11 cellular contexts compared by ENCODE assay signal in the genomic region with DNA sequence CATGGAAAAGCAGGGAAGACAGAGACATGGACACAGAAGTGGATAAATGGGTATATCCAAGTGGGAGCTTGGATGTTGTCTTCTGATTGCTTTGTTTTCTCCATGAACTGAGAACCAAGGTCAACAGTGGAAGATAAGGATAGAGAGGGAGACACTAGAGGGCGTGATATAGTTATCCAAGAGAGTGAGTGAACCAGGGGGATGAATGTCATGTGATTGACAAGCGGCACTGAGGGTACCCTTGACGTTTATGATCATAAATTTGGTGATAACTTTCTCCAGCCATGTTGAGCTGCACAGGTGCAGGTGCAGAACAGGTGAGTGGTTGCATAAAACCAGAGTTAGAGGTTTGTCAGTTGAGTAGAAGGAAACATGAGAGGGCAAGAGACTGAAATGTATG. TPM values are rescaled to one million over a fixed set of nuclear protein-coding genes. Genes with fewer than 3 reads are reported as not detected.
A peak's percentile ranks its signal among the peaks of the same experiment; 100 is the strongest.
DNase-seq lines count a peak whose midpoint lies in the region; ATAC-seq and TF ChIP-seq lines count a peak whose summit lies in the region.
"Had no signal": no experiment of that assay in that cellular context is flagged by ENCODE, and none has a peak within 500 bp of the region (broad histone marks: within the 10 kb centered on the region; RNA-seq: fewer than 3 reads in every experiment).

No MANE protein-coding gene starts in this region.

- H3K4me1 ChIP-seq in upper lobe of right lung, result no peaks in the 10 kb centered on the region

- H3K27me3 ChIP-seq in upper lobe of right lung, result no peaks in the 10 kb centered on the region

- H3K4me3 ChIP-seq in upper lobe of right lung, result no peak overlapping the region

- intact Hi-C loops in upper lobe of right lung (cut with DNase I), result no loop called here

- no peak overlapping the region for H3K27ac Mint-ChIP-seq in activated naive CD8-positive, alpha-beta T cell treated with anti-CD3 and anti-CD28 coated beads, Interleukin-2, amount 50 U/mL, for 24 hours
- H3K27ac Mint-ChIP-seq in activated naive CD8-positive, alpha-beta T cell treated with anti-CD3 and anti-CD28 coated beads for 36 hours, result no peak overlapping the region
- H3K27ac Mint-ChIP-seq in chondrocyte (ENCODE audit: unreplicated experiment), result no peak overlapping the region
- H3K27ac Mint-ChIP-seq: activated naive CD4-positive, alpha-beta T cell treated with anti-CD3 and anti-CD28 coated beads, Interleukin-2, amount 50 U/mL, for 72 hours; natural killer cell treated with Interleukin-12 subunit alpha and Interleukin-12 subunit beta and Interleukin-15 and Interleukin-18, amount 100 ng/mL, for 72 hours had no signal

- H3K9me3 ChIP-seq in upper lobe of right lung, result no peaks in the 10 kb centered on the region

- no peaks in the 10 kb centered on the region for H3K27me3 Mint-ChIP-seq in activated naive CD8-positive, alpha-beta T cell treated with anti-CD3 and anti-CD28 coated beads, Interleukin-2, amount 50 U/mL, for 24 hours
- H3K27me3 Mint-ChIP-seq in activated naive CD8-positive, alpha-beta T cell treated with anti-CD3 and anti-CD28 coated beads for 36 hours, result no peaks in the 10 kb centered on the region
- peaks cover 10% of the 10 kb centered on the region for H3K27me3 Mint-ChIP-seq in chondrocyte (ENCODE audit: low read depth)
- H3K27me3 Mint-ChIP-seq: natural killer cell treated with Interleukin-12 subunit alpha and Interleukin-12 subunit beta and Interleukin-15 and Interleukin-18, amount 100 ng/mL, for 72 hours had no signal

- no peak overlapping the region for H3K4me3 Mint-ChIP-seq in activated naive CD8-positive, alpha-beta T cell treated with anti-CD3 and anti-CD28 coated beads, Interleukin-2, amount 50 U/mL, for 24 hours
- no peak overlapping the region for H3K4me3 Mint-ChIP-seq in activated naive CD8-positive, alpha-beta T cell treated with anti-CD3 and anti-CD28 coated beads for 36 hours
- H3K4me3 Mint-ChIP-seq in chondrocyte (ENCODE audit: unreplicated experiment), result no peak overlapping the region
- H3K4me3 Mint-ChIP-seq: natural killer cell treated with Interleukin-12 subunit alpha and Interleukin-12 subunit beta and Interleukin-15 and Interleukin-18, amount 100 ng/mL, for 72 hours had no signal

- no peak overlapping the region for H3K27ac ChIP-seq in upper lobe of right lung
- H3K27ac ChIP-seq: KMS-11 had no signal

- ATAC-seq in activated naive CD8-positive, alpha-beta T cell treated with anti-CD3 and anti-CD28 coated beads, Interleukin-2, amount 50 U/mL, for 24 hours, result peak; percentile 81
- peak; percentile 51 for ATAC-seq in upper lobe of right lung
- no peak for ATAC-seq in GM18498 (IDR thresholded peaks at IDR 0.05; ENCODE audit: unreplicated experiment)

- H3K36me3 Mint-ChIP-seq in activated naive CD8-positive, alpha-beta T cell treated with anti-CD3 and anti-CD28 coated beads, Interleukin-2, amount 50 U/mL, for 24 hours (ENCODE audit: low read depth), result no peaks in the 10 kb centered on the region
- no peaks in the 10 kb centered on the region for H3K36me3 Mint-ChIP-seq in activated naive CD8-positive, alpha-beta T cell treated with anti-CD3 and anti-CD28 coated beads for 36 hours
- H3K36me3 Mint-ChIP-seq in chondrocyte (ENCODE audit: low read depth), result peaks cover 5% of the 10 kb centered on the region
- H3K36me3 Mint-ChIP-seq: activated naive CD4-positive, alpha-beta T cell treated with anti-CD3 and anti-CD28 coated beads, Interleukin-2, amount 50 U/mL, for 72 hours; natural killer cell treated with Interleukin-12 subunit alpha and Interleukin-12 subunit beta and Interleukin-15 and Interleukin-18, amount 100 ng/mL, for 72 hours had no signal

- no peak for DNase-seq in activated naive CD8-positive, alpha-beta T cell treated with anti-CD3 and anti-CD28 coated beads, Interleukin-2, amount 50 U/mL, for 24 hours
- DNase-seq in activated naive CD8-positive, alpha-beta T cell treated with anti-CD3 and anti-CD28 coated beads for 36 hours, result no peak
- DNase-seq in NAMALWA (ENCODE audit: low spot score) (peak; percentile 50), chondrocyte (ENCODE audit: low spot score) (no peak), upper lobe of right lung (no peak), NCI-H2081 treated with DMSO at 0.1 percent for 48 hours (lab: John Stamatoyannopoulos, UW) (no peak), DMS79 (lab: John Stamatoyannopoulos, UW) (no peak)

- H3K4me1 Mint-ChIP-seq in activated naive CD8-positive, alpha-beta T cell treated with anti-CD3 and anti-CD28 coated beads, Interleukin-2, amount 50 U/mL, for 24 hours, result no peaks in the 10 kb centered on the region
- H3K4me1 Mint-ChIP-seq in activated naive CD8-positive, alpha-beta T cell treated with anti-CD3 and anti-CD28 coated beads for 36 hours, result no peaks in the 10 kb centered on the region
- no peaks in the 10 kb centered on the region for H3K4me1 Mint-ChIP-seq in chondrocyte (ENCODE audit: low read depth)

- no peaks in the 10 kb centered on the region for H3K9me3 Mint-ChIP-seq in activated naive CD8-positive, alpha-beta T cell treated with anti-CD3 and anti-CD28 coated beads, Interleukin-2, amount 50 U/mL, for 24 hours
- no peaks in the 10 kb centered on the region for H3K9me3 Mint-ChIP-seq in activated naive CD8-positive, alpha-beta T cell treated with anti-CD3 and anti-CD28 coated beads for 36 hours
- H3K9me3 Mint-ChIP-seq in chondrocyte (ENCODE audit: low read depth), result no peaks in the 10 kb centered on the region
- H3K9me3 Mint-ChIP-seq: activated naive CD4-positive, alpha-beta T cell treated with anti-CD3 and anti-CD28 coated beads, Interleukin-2, amount 50 U/mL, for 72 hours; natural killer cell treated with Interleukin-12 subunit alpha and Interleukin-12 subunit beta and Interleukin-15 and Interleukin-18, amount 100 ng/mL, for 72 hours had no signal

- TF ChIP-seq CTCF in chondrocyte (IDR thresholded peaks at IDR 0.05), result peak; percentile 37
- TF ChIP-seq CTCF in upper lobe of right lung (IDR thresholded peaks at IDR 0.05), result peak; percentile 21

- no peaks in the 10 kb centered on the region for H3K36me3 ChIP-seq in upper lobe of right lung

RNA-seq across cellular contexts. Expression of a gene that starts 20.7 kb away (rescaled TPM):
- total RNA-seq in activated naive CD8-positive, alpha-beta T cell treated with anti-CD3 and anti-CD28 coated beads for 36 hours, result under 1 TPM; 0.66 to 0.98 TPM
- total RNA-seq in chondrocyte, result 8.0 to 15.2 TPM (median 11.4 TPM) in 3 replicates
- total RNA-seq in upper lobe of right lung, result 19.5 TPM

RNA-seq across cellular contexts. Expression of a gene that starts 49.3 kb away (rescaled TPM):
- total RNA-seq in activated naive CD8-positive, alpha-beta T cell treated with anti-CD3 and anti-CD28 coated beads for 36 hours, result 100 to 1,000 TPM; 143 to 147 TPM
- 56.5 to 65.9 TPM (median 57.1 TPM) in 3 replicates for total RNA-seq in chondrocyte
- total RNA-seq in upper lobe of right lung, result 65.5 TPM
